ENCODE assay signal across 1 cellular context in the genomic region with DNA sequence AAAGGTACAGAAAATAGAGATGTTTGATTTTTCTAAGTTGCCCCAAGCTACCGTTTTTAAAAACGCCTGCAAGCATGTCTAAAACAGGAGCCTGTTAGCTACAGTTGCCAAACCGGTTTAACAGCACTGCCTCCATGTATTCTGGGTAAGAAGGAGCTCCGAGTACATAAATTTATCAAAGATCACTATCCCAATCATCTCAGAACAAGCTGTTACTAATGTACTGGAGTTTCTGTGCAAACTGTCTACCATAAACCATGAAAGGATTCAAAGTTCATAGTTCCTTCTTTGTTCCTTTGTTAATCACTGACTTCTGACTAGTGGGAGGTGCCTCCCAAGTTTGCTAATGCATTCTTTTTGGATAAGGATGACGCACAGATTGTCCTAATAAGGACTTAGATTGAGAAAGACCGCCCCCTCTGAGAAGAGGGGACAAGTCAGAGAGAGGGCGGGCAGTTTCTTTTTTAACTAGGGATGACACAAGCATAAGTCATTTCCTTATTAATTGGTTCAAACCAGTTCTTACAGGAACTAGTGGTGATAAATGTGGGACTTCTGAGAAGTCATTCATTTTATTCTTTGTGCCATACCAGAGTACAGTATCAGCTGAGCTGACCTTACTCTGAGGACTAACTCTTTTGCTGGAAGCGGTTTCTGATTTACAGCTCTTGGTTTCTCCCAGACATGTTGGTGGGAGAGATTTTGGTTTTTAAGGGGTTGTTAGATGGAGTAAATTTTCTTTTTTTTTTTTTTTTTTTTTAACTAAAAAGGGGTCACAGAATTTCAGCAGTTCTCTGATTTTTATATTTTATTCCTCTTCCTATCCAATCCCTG.
TF ChIP-seq lines count a peak whose summit lies in the region.

No MANE protein-coding gene starts in this region.

TF ChIP-seq in HepG2, 621 proteins besides CTCF, POLR2A, EP300 and RAD21 (continued from another document and continues in another):
- TF ChIP-seq, protein P1, sequence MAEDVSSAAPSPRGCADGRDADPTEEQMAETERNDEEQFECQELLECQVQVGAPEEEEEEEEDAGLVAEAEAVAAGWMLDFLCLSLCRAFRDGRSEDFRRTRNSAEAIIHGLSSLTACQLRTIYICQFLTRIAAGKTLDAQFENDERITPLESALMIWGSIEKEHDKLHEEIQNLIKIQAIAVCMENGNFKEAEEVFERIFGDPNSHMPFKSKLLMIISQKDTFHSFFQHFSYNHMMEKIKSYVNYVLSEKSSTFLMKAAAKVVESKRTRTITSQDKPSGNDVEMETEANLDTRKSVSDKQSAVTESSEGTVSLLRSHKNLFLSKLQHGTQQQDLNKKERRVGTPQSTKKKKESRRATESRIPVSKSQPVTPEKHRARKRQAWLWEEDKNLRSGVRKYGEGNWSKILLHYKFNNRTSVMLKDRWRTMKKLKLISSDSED (CRISPR knock-in tag; IDR thresholded peaks at IDR 0.05): no peak
- TF ChIP-seq ZNF501 (CRISPR knock-in tag; IDR thresholded peaks at IDR 0.05) (no peak), ZNF567 (CRISPR knock-in tag; IDR thresholded peaks at IDR 0.05; ENCODE audit: borderline replicate concordance) (no peak), JUNB (CRISPR knock-in tag; IDR thresholded peaks at IDR 0.05; ENCODE audit: borderline replicate concordance) (peak; percentile 60; the same call in 1 of the 2 replicates), MTF2 (CRISPR knock-in tag; IDR thresholded peaks at IDR 0.05; ENCODE audit: borderline replicate concordance) (no peak), ZFP36L2 (CRISPR knock-in tag; IDR thresholded peaks at IDR 0.05) (peak; percentile 51), HMG20A (CRISPR knock-in tag; IDR thresholded peaks at IDR 0.05; ENCODE audit: borderline replicate concordance) (peak; percentile 85), FOXK2 (IDR thresholded peaks at IDR 0.05) (peak; percentile 21; the same call in 1 of the 2 replicates), ZNF335 (CRISPR knock-in tag; IDR thresholded peaks at IDR 0.05) (peak; percentile 70), ZNF816 (CRISPR knock-in tag; IDR thresholded peaks at IDR 0.05; ENCODE audit: borderline replicate concordance) (peak; percentile 96), NR2F6 (IDR thresholded peaks at IDR 0.05) (peak; percentile 55), NR2F6 (CRISPR knock-in tag; IDR thresholded peaks at IDR 0.05) (peak; percentile 71), ZSCAN25 (CRISPR knock-in tag; IDR thresholded peaks at IDR 0.05) (peak; percentile 14; the same call in 1 of the 2 replicates), YY1 (IDR thresholded peaks at IDR 0.05; ENCODE audit: insufficient read depth, insufficient replicate concordance, low read depth, low read length) (peak; percentile 33), POLR2G (IDR thresholded peaks at IDR 0.05; ENCODE audit: low read depth, low read length) (peak; percentile 99), ZFP37 (CRISPR knock-in tag; IDR thresholded peaks at IDR 0.05; ENCODE audit: borderline replicate concordance) (peak; percentile 18; the same call in 1 of the 2 replicates), ETV5 (CRISPR knock-in tag; IDR thresholded peaks at IDR 0.05; ENCODE audit: borderline replicate concordance) (peak; percentile 94), RFXAP (CRISPR knock-in tag; IDR thresholded peaks at IDR 0.05; ENCODE audit: borderline replicate concordance) (no peak), ELF3 (CRISPR knock-in tag; IDR thresholded peaks at IDR 0.05) (peak; percentile 98), PITX1 (CRISPR knock-in tag; IDR thresholded peaks at IDR 0.05) (peak; percentile 55), RARA (CRISPR knock-in tag; IDR thresholded peaks at IDR 0.05) (peak; percentile 77), KLF15 (CRISPR knock-in tag; IDR thresholded peaks at IDR 0.05; ENCODE audit: borderline replicate concordance) (peak; percentile 22; the same call in 1 of the 2 replicates), NFKBIZ (CRISPR knock-in tag; IDR thresholded peaks at IDR 0.05) (0 out of 2 replicates have a peak, but pooled peaks have one; percentile 69), NCOR1 (IDR thresholded peaks at IDR 0.05; ENCODE audit: borderline replicate concordance, low read length) (peak; percentile 97), PHF5A (CRISPR knock-in tag; IDR thresholded peaks at IDR 0.05; ENCODE audit: low read depth, unreplicated experiment) (peak; percentile 58), ZBTB26 (CRISPR knock-in tag; IDR thresholded peaks at IDR 0.05; ENCODE audit: borderline replicate concordance) (0 out of 2 replicates have a peak, but pooled peaks have one; percentile 25), ISL2 (CRISPR knock-in tag; IDR thresholded peaks at IDR 0.05) (peak; percentile 91), ZNF784 (CRISPR knock-in tag; IDR thresholded peaks at IDR 0.05; ENCODE audit: borderline replicate concordance) (peak; percentile 70; the same call in 1 of the 2 replicates), ERF (CRISPR knock-in tag; IDR thresholded peaks at IDR 0.05) (peak; percentile 92), SKIL (CRISPR knock-in tag; IDR thresholded peaks at IDR 0.05; ENCODE audit: borderline replicate concordance) (peak; percentile 54; the same call in 1 of the 2 replicates), ZNF670 (CRISPR knock-in tag; IDR thresholded peaks at IDR 0.05; ENCODE audit: borderline replicate concordance) (peak; percentile 65; the same call in 1 of the 2 replicates), MIXL1 (CRISPR knock-in tag; IDR thresholded peaks at IDR 0.05) (peak; percentile 99), SRF (IDR thresholded peaks at IDR 0.05; ENCODE audit: low read depth, low read length) (peak; percentile 99), TFE3 (CRISPR knock-in tag; IDR thresholded peaks at IDR 0.05) (peak; percentile 72; the same call in 1 of the 2 replicates), ZNF160 (CRISPR knock-in tag; IDR thresholded peaks at IDR 0.05) (no peak)
- TF ChIP-seq, protein P2, sequence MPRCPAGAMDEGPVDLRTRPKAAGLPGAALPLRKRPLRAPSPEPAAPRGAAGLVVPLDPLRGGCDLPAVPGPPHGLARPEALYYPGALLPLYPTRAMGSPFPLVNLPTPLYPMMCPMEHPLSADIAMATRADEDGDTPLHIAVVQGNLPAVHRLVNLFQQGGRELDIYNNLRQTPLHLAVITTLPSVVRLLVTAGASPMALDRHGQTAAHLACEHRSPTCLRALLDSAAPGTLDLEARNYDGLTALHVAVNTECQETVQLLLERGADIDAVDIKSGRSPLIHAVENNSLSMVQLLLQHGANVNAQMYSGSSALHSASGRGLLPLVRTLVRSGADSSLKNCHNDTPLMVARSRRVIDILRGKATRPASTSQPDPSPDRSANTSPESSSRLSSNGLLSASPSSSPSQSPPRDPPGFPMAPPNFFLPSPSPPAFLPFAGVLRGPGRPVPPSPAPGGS (CRISPR knock-in tag; IDR thresholded peaks at IDR 0.05): no peak
- TF ChIP-seq, protein P3, sequence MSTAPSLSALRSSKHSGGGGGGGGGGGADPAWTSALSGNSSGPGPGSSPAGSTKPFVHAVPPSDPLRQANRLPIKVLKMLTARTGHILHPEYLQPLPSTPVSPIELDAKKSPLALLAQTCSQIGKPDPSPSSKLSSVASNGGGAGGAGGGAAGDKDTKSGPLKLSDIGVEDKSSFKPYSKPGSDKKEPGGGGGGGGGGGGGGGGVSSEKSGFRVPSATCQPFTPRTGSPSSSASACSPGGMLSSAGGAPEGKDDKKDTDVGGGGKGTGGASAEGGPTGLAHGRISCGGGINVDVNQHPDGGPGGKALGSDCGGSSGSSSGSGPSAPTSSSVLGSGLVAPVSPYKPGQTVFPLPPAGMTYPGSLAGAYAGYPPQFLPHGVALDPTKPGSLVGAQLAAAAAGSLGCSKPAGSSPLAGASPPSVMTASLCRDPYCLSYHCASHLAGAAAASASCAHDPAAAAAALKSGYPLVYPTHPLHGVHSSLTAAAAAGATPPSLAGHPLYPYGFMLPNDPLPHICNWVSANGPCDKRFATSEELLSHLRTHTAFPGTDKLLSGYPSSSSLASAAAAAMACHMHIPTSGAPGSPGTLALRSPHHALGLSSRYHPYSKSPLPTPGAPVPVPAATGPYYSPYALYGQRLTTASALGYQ (CRISPR knock-in tag; IDR thresholded peaks at IDR 0.05): peak; percentile 68; the same call in 1 of the 2 replicates
- TF ChIP-seq, protein P4, sequence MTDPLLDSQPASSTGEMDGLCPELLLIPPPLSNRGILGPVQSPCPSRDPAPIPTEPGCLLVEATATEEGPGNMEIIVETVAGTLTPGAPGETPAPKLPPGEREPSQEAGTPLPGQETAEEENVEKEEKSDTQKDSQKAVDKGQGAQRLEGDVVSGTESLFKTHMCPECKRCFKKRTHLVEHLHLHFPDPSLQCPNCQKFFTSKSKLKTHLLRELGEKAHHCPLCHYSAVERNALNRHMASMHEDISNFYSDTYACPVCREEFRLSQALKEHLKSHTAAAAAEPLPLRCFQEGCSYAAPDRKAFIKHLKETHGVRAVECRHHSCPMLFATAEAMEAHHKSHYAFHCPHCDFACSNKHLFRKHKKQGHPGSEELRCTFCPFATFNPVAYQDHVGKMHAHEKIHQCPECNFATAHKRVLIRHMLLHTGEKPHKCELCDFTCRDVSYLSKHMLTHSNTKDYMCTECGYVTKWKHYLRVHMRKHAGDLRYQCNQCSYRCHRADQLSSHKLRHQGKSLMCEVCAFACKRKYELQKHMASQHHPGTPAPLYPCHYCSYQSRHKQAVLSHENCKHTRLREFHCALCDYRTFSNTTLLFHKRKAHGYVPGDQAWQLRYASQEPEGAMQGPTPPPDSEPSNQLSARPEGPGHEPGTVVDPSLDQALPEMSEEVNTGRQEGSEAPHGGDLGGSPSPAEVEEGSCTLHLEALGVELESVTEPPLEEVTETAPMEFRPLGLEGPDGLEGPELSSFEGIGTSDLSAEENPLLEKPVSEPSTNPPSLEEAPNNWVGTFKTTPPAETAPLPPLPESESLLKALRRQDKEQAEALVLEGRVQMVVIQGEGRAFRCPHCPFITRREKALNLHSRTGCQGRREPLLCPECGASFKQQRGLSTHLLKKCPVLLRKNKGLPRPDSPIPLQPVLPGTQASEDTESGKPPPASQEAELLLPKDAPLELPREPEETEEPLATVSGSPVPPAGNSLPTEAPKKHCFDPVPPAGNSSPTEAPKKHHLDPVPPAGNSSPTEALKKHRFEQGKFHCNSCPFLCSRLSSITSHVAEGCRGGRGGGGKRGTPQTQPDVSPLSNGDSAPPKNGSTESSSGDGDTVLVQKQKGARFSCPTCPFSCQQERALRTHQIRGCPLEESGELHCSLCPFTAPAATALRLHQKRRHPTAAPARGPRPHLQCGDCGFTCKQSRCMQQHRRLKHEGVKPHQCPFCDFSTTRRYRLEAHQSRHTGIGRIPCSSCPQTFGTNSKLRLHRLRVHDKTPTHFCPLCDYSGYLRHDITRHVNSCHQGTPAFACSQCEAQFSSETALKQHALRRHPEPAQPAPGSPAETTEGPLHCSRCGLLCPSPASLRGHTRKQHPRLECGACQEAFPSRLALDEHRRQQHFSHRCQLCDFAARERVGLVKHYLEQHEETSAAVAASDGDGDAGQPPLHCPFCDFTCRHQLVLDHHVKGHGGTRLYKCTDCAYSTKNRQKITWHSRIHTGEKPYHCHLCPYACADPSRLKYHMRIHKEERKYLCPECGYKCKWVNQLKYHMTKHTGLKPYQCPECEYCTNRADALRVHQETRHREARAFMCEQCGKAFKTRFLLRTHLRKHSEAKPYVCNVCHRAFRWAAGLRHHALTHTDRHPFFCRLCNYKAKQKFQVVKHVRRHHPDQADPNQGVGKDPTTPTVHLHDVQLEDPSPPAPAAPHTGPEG (CRISPR knock-in tag; IDR thresholded peaks at IDR 0.05): no peak; the same call in none of the 2 replicates
- TF ChIP-seq, protein P5, sequence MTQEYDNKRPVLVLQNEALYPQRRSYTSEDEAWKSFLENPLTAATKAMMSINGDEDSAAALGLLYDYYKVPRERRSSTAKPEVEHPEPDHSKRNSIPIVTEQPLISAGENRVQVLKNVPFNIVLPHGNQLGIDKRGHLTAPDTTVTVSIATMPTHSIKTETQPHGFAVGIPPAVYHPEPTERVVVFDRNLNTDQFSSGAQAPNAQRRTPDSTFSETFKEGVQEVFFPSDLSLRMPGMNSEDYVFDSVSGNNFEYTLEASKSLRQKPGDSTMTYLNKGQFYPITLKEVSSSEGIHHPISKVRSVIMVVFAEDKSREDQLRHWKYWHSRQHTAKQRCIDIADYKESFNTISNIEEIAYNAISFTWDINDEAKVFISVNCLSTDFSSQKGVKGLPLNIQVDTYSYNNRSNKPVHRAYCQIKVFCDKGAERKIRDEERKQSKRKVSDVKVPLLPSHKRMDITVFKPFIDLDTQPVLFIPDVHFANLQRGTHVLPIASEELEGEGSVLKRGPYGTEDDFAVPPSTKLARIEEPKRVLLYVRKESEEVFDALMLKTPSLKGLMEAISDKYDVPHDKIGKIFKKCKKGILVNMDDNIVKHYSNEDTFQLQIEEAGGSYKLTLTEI (CRISPR knock-in tag; conservative IDR thresholded peaks at IDR 0.05): no peak
